In genomic region chr5:135461752-135462151, GRCh38 we compare ENCODE assay signal across 17 cellular contexts. TPM values are rescaled to one million over a fixed set of nuclear protein-coding genes. Genes with fewer than 3 reads are reported as not detected.
"Had no signal": no experiment of that assay in that cellular context is flagged by ENCODE, and none has a peak within 500 bp of the region (broad histone marks: within the 10 kb centered on the region; RNA-seq: fewer than 3 reads in every experiment).

No MANE protein-coding gene starts in this region.

- H3K4me3 Mint-ChIP-seq: activated CD4-positive, alpha-beta memory T cell treated with anti-CD3 and anti-CD28 coated beads, Interleukin-2, amount 10 ng/mL, durations not matched to agents 7 days and 5 days; activated CD4-positive, alpha-beta T cell treated with anti-CD3 and anti-CD28 coated beads for 36 hours; activated naive CD8-positive, alpha-beta T cell treated with anti-CD3 and anti-CD28 coated beads, Interleukin-2, amount 10 ng/mL, durations not matched to agents 7 days and 5 days; activated T-helper 17 cell treated with anti-CD3 and anti-CD28 coated beads, Interleukin-2, amount 50 U/mL, for 72 hours; central memory CD8-positive, alpha-beta T cell; T-helper 17 cell had no signal

- H3K27ac Mint-ChIP-seq: activated CD4-positive, alpha-beta memory T cell treated with anti-CD3 and anti-CD28 coated beads, Interleukin-2, amount 10 ng/mL, durations not matched to agents 7 days and 5 days; activated CD4-positive, alpha-beta T cell treated with anti-CD3 and anti-CD28 coated beads for 36 hours; activated naive CD8-positive, alpha-beta T cell treated with anti-CD3 and anti-CD28 coated beads, Interleukin-2, amount 10 ng/mL, durations not matched to agents 7 days and 5 days; activated T-helper 17 cell treated with anti-CD3 and anti-CD28 coated beads, Interleukin-2, amount 50 U/mL, for 72 hours; IgD-negative memory B cell had no signal

- H3K36me3 ChIP-seq: adrenal gland, breast epithelium, Peyer's patch had no signal

- H3K9me3 Mint-ChIP-seq: activated CD4-positive, alpha-beta memory T cell treated with anti-CD3 and anti-CD28 coated beads, Interleukin-2, amount 10 ng/mL, durations not matched to agents 7 days and 5 days; activated naive CD8-positive, alpha-beta T cell treated with anti-CD3 and anti-CD28 coated beads, Interleukin-2, amount 10 ng/mL, durations not matched to agents 7 days and 5 days; activated T-helper 17 cell treated with anti-CD3 and anti-CD28 coated beads, Interleukin-2, amount 50 U/mL, for 72 hours; central memory CD8-positive, alpha-beta T cell had no signal

- H3K9me3 ChIP-seq: adrenal gland, breast epithelium, Peyer's patch had no signal

- H3K27me3 ChIP-seq: Peyer's patch had no signal

- H3K9ac ChIP-seq: KMS-11 had no signal

- H3K4me1 ChIP-seq: breast epithelium, Peyer's patch had no signal

- DNase-seq: activated CD4-positive, CD25-positive, alpha-beta regulatory T cell; T1000 had no signal

- H3K36me3 Mint-ChIP-seq: activated naive CD8-positive, alpha-beta T cell treated with anti-CD3 and anti-CD28 coated beads, Interleukin-2, amount 10 ng/mL, durations not matched to agents 7 days and 5 days; IgD-negative memory B cell had no signal

- H3K4me1 Mint-ChIP-seq: activated T-helper 17 cell treated with anti-CD3 and anti-CD28 coated beads, Interleukin-2, amount 50 U/mL, for 72 hours had no signal

- H3K4me3 ChIP-seq: adrenal gland, breast epithelium, Peyer's patch had no signal

- H3K27ac ChIP-seq: adrenal gland, breast epithelium, KMS-11, Peyer's patch, RWPE1, VCaP had no signal

RNA-seq across cellular contexts. Expression of gene TIFAB, which starts 9.6 kb away (rescaled TPM):
- total RNA-seq: activated CD4-positive, alpha-beta memory T cell treated with anti-CD3 and anti-CD28 coated beads, Interleukin-2, amount 10 ng/mL, durations not matched to agents 7 days and 5 days; activated CD4-positive, alpha-beta T cell treated with anti-CD3 and anti-CD28 coated beads for 36 hours; activated CD8-positive, alpha-beta memory T cell treated with anti-CD3 and anti-CD28 coated beads for 36 hours; activated naive CD8-positive, alpha-beta T cell treated with anti-CD3 and anti-CD28 coated beads, Interleukin-2, amount 10 ng/mL, durations not matched to agents 7 days and 5 days; activated T-helper 17 cell treated with anti-CD3 and anti-CD28 coated beads, Interleukin-2, amount 50 U/mL, for 72 hours; adrenal gland; breast epithelium; SK-MEL-5 had no signal
- polyA plus RNA-seq: IgD-negative memory B cell had no signal

RNA-seq across cellular contexts. Expression of gene DCANP1, which starts 14.6 kb away (rescaled TPM):
- total RNA-seq: activated CD4-positive, alpha-beta memory T cell treated with anti-CD3 and anti-CD28 coated beads, Interleukin-2, amount 10 ng/mL, durations not matched to agents 7 days and 5 days; activated CD4-positive, alpha-beta T cell treated with anti-CD3 and anti-CD28 coated beads for 36 hours; activated CD8-positive, alpha-beta memory T cell treated with anti-CD3 and anti-CD28 coated beads for 36 hours; activated naive CD8-positive, alpha-beta T cell treated with anti-CD3 and anti-CD28 coated beads, Interleukin-2, amount 10 ng/mL, durations not matched to agents 7 days and 5 days; activated T-helper 17 cell treated with anti-CD3 and anti-CD28 coated beads, Interleukin-2, amount 50 U/mL, for 72 hours; adrenal gland; breast epithelium; SK-MEL-5 had no signal
- polyA plus RNA-seq: IgD-negative memory B cell had no signal
